Comparison of ENCODE assay signal across 8 cellular contexts in genomic region chr4:142846105-142846728, GRCh38. TPM values are rescaled to one million over a fixed set of nuclear protein-coding genes. Genes with fewer than 3 reads are reported as not detected.
DNase-seq lines count a peak whose midpoint lies in the region; ATAC-seq and TF ChIP-seq lines count a peak whose summit lies in the region.

Gene INPP4B (minus strand): TSS chr4:142846301.

- intact Hi-C loops in colonic mucosa (cut with DNase I) (loop anchor here (5.0 to 10.0 kb wide), 2 partner anchors 719 to 981 kb away; no protein-coding TSS in a partner anchor), left colon (cut with DNase I, micrococcal nuclease) (loop anchor here in 1 of 2 donors (5.0 kb wide), 1 partner anchor 719 kb away; no protein-coding TSS in a partner anchor)

- H3K27me3 ChIP-seq in colonic mucosa = no peaks in the 10 kb centered on the region

- ATAC-seq in left colon = peak; percentile 72
- no peak for ATAC-seq in HG02870 (IDR thresholded peaks at IDR 0.05; ENCODE audit: unreplicated experiment)
- no peak for ATAC-seq in HG03045 (IDR thresholded peaks at IDR 0.05; ENCODE audit: unreplicated experiment)

- in situ Hi-C loops in GM13976 (cut with MboI; ENCODE audit: low sequenced_read_pairs, unreplicated experiment) = loop anchor here (25.0 kb wide), 1 partner anchor 484 kb away; no protein-coding TSS in a partner anchor
- in situ Hi-C loops in KBM-7 (cut with MboI; ENCODE audit: low pct_unique_long_range_greater_than_20kb, low sequenced_read_pairs) = no loop called here

- H3K36me3 ChIP-seq in colonic mucosa = no peaks in the 10 kb centered on the region

- no peaks in the 10 kb centered on the region for H3K4me1 ChIP-seq in colonic mucosa

- H3K4me3 ChIP-seq in colonic mucosa = peak within 1 kb of the TSS; percentile 60

- TF ChIP-seq CTCF in GM13976 (IDR thresholded peaks at IDR 0.05; ENCODE audit: borderline replicate concordance, control extremely low read depth, extremely low read depth, insufficient read depth, missing control alignments) (no peak), colonic mucosa (IDR thresholded peaks at IDR 0.05) (no peak)

- H3K9me3 ChIP-seq in colonic mucosa = no peaks in the 10 kb centered on the region

- no peak within 1 kb of the TSS for H3K27ac ChIP-seq in colonic mucosa

- peak; percentile 36 for DNase-seq in GM13976 (ENCODE audit: low spot score)
- peak; percentile 68 for DNase-seq in KBM-7
- peak; percentile 55 to 58 for DNase-seq in activated CD4-positive, alpha-beta T cell treated with anti-CD3 and anti-CD28 coated beads for 4 hours
- DNase-seq in colonic mucosa = peak; percentile 42
- DNase-seq in left colon = peak; percentile 46 to 58
- peak; percentile 74 for DNase-seq in stimulated activated CD4-positive, alpha-beta T cell treated with anti-CD3 and anti-CD28 coated beads, Interleukin-15, amount 100 ng/mL, for 24 hours

- H3K9ac ChIP-seq in colonic mucosa (ENCODE audit: low read depth in 2 of 2, low read length in 2 of 2) = peak within 1 kb of the TSS; percentile 58 to 59

RNA-seq across cellular contexts. Expression of gene INPP4B, which starts in this region (rescaled TPM):
- total RNA-seq in colonic mucosa (10 to 100 TPM; 10.0 to 14.1 TPM), left colon (10 to 100 TPM; 18.1 to 19.6 TPM)
